Comparison of ENCODE assay signal across 15 cellular contexts in the genomic region with DNA sequence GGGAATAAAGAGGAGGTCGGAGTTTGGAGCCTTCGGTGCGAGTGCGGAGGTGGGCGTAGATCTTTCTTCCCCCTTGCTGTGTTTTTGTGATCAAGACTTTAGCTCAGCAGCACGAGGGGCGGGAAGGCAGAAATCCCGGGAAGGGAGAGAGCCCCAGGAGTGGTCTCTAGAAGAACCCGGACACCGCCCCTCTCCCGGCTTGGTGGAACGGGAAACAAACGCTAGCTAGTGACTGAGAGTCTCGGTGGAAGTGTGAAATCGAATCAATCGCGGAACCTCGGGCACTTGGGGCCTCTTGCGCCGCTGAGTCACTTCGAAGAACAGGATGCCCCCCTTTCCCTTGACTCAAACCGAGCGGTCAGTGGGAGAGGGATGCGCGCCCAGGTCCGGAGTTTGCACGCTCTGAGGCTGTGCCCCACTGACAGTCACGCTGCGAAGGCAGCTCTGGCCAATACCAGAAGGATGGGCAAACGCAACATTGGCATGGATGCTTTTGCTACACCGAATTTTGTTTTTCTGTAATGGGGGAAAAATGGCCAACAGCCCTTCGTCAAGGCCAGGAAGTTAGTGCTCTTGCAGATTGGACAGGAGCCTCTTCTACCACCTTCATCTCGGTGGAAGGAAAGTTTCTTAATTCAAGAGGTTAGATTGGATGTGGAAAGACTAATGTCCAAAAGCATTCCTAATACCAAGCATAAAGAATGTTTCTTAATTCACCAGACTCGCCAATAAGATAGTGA. TPM values are rescaled to one million over a fixed set of nuclear protein-coding genes. Genes with fewer than 3 reads are reported as not detected.
DNase-seq lines count a peak whose midpoint lies in the region; FAIRE-seq and TF ChIP-seq lines count a peak whose summit lies in the region.
"Had no signal": no experiment of that assay in that cellular context is flagged by ENCODE, and none has a peak within 500 bp of the region (broad histone marks: within the 10 kb centered on the region; RNA-seq: fewer than 3 reads in every experiment).

No MANE protein-coding gene starts in this region.

- peaks cover 8% of the 10 kb centered on the region for H3K4me1 ChIP-seq in NT2/D1 (ENCODE audit: insufficient read depth, insufficient read length)
- no peaks in the 10 kb centered on the region for H3K4me1 ChIP-seq in endothelial cell of umbilical vein (ENCODE audit: control insufficient read depth, extremely low read depth, insufficient read depth, low read length)

- H3K27ac ChIP-seq in endothelial cell of umbilical vein (ENCODE audit: insufficient read depth, low read depth, low read length) = no peak overlapping the region
- H3K27ac ChIP-seq: skin epidermis, upper lobe of right lung had no signal

- H3K9ac ChIP-seq in NT2/D1 (ENCODE audit: insufficient read length, low read depth) = peak overlapping the region; percentile 64
- no peak overlapping the region for H3K9ac ChIP-seq in endothelial cell of umbilical vein (replicated peaks; ENCODE audit: extremely low read depth, insufficient read depth, low read length)

- dilution Hi-C loops in endothelial cell of umbilical vein (cut with MboI; ENCODE audit: extremely low pct_ligation_motif_present, low sequenced_read_pairs) = no loop called here

- no peaks in the 10 kb centered on the region for H3K9me3 ChIP-seq in NT2/D1 (ENCODE audit: insufficient read depth, low read length)
- H3K9me3 ChIP-seq in endothelial cell of umbilical vein (replicated peaks; ENCODE audit: control insufficient read depth, insufficient read depth, low read length) = no peaks in the 10 kb centered on the region
- H3K9me3 ChIP-seq: upper lobe of right lung had no signal

- H4K20me1 ChIP-seq in endothelial cell of umbilical vein (replicated peaks; ENCODE audit: control insufficient read depth, extremely low read depth, insufficient read depth, low read length) = no peaks in the 10 kb centered on the region

- H3K79me2 ChIP-seq in endothelial cell of umbilical vein (ENCODE audit: control insufficient read depth, insufficient read depth, low read length) = no peaks in the 10 kb centered on the region

- intact Hi-C loops in endothelial cell of umbilical vein (cut with micrococcal nuclease) = loop anchor here (10.0 kb wide), 1 partner anchor 221 kb away; no protein-coding TSS in a partner anchor

- H3K9me1 ChIP-seq in endothelial cell of umbilical vein (replicated peaks; ENCODE audit: control insufficient read depth, extremely low read depth, insufficient read depth, low read length) = no peaks in the 10 kb centered on the region

- no peak for FAIRE-seq in endothelial cell of umbilical vein (lab: Jason Lieb, UNC)

- peak overlapping the region; percentile 22 for H3K4me3 ChIP-seq in NT2/D1 (ENCODE audit: insufficient read length, low read depth)
- no peak overlapping the region for H3K4me3 ChIP-seq in endothelial cell of umbilical vein (replicated peaks in 1 of 3; ENCODE audit: insufficient read depth in 1 of 3, low read depth in 1 of 3, low read length in 3 of 3)
- H3K4me3 ChIP-seq: skin epidermis, upper lobe of right lung had no signal

- POLR2A ChIA-PET in endothelial cell of umbilical vein (lab: Charles Lee) = no interaction called here

- H3K4me2 ChIP-seq in endothelial cell of umbilical vein (ENCODE audit: insufficient read depth, low read length) = no peak overlapping the region

- H3K36me3 ChIP-seq in NT2/D1 (ENCODE audit: insufficient read depth, insufficient read length, low read length) (no peaks in the 10 kb centered on the region), endothelial cell of umbilical vein (ENCODE audit: control insufficient read depth in 2 of 2, extremely low read depth in 1 of 2, insufficient read depth in 2 of 2, low read length in 2 of 2) (no peaks in the 10 kb centered on the region)
- H3K36me3 ChIP-seq: upper lobe of right lung had no signal

- no peak for TF ChIP-seq POLR2A in endothelial cell of umbilical vein (IDR thresholded peaks at IDR 0.05; ENCODE audit: low read depth, low read length)

- peak; percentile 67 for DNase-seq in activated CD8-positive, alpha-beta memory T cell treated with anti-CD3 and anti-CD28 coated beads for 24 hours
- DNase-seq in activated CD8-positive, alpha-beta memory T cell treated with anti-CD3 and anti-CD28 coated beads, Interleukin-2, amount 50 U/mL, for 4 hours = no peak
- DNase-seq in NT2/D1 (ENCODE audit: low read depth, low spot score) (no peak), endothelial cell of umbilical vein (ENCODE audit: low read depth, low spot score) (no peak), retina (peak; percentile 82), superior temporal gyrus (ENCODE audit: extremely low spot score) (no peak), NCI-H526 treated with DMSO at 0.1 percent for 48 hours (lab: John Stamatoyannopoulos, UW) (no peak), T1000 (lab: John Stamatoyannopoulos, UW) (no peak)
- DNase-seq: GDM1, hippocampal formation, upper lobe of right lung had no signal

- no TSS peak for BruUV-seq in endothelial cell of umbilical vein (replicated peaks; lab: Mats Ljungman, UMichigan)

- no peak for TF ChIP-seq CTCF in endothelial cell of umbilical vein (IDR thresholded peaks at IDR 0.05; ENCODE audit: extremely low read depth in 1 of 2, insufficient read depth in 1 of 2, low read depth in 1 of 2, low read length in 2 of 2)

- H3K27me3 ChIP-seq in NT2/D1 (ENCODE audit: insufficient read depth, insufficient read length) (peaks cover 99% of the 10 kb centered on the region), endothelial cell of umbilical vein (ENCODE audit: control insufficient read depth in 2 of 2, insufficient read depth in 2 of 2, low read length in 2 of 2) (peaks cover 77 to 99% of the 10 kb centered on the region in 2 experiments)

- no peak overlapping the region for H2AFZ ChIP-seq in endothelial cell of umbilical vein (ENCODE audit: low read depth, low read length)

- CTCF ChIA-PET in endothelial cell of umbilical vein (lab: Charles Lee) = no interaction called here

TF ChIP-seq in endothelial cell of umbilical vein, 7 proteins besides CTCF, POLR2A, EP300 and RAD21:
- TF ChIP-seq POLR2AphosphoS5 (IDR thresholded peaks at IDR 0.05; ENCODE audit: insufficient read depth, low read depth, low read length) = no peak
- TF ChIP-seq EZH2 (IDR thresholded peaks at IDR 0.05; ENCODE audit: borderline replicate concordance, low read depth, low read length, severe bottlenecking) = peak; percentile 83
- TF ChIP-seq, protein P1, sequence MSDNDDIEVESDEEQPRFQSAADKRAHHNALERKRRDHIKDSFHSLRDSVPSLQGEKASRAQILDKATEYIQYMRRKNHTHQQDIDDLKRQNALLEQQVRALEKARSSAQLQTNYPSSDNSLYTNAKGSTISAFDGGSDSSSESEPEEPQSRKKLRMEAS (IDR thresholded peaks at IDR 0.05; ENCODE audit: insufficient read depth, insufficient read length) = no peak
- no peak for TF ChIP-seq FOS (IDR thresholded peaks at IDR 0.05; ENCODE audit: borderline replicate concordance, insufficient read depth, low read length)

RNA-seq across cellular contexts. Expression of gene OLIG3, which starts 1.6 kb away (rescaled TPM):
- total RNA-seq in endothelial cell of umbilical vein = not detected in 2 replicates
- not detected in 2 replicates for polyA plus RNA-seq in endothelial cell of umbilical vein
- polyA plus RNA-seq in endothelial cell of umbilical vein (2011; cell fraction: cytosol; rRNA removed) = not detected in 2 replicates
- not detected in 2 replicates for polyA plus RNA-seq in endothelial cell of umbilical vein (2011; cell fraction: nucleus; rRNA removed)
- polyA plus RNA-seq in endothelial cell of umbilical vein (2012) = not detected in 2 replicates
- not detected in 2 replicates for polyA minus RNA-seq in endothelial cell of umbilical vein
- polyA minus RNA-seq in endothelial cell of umbilical vein (2011; cell fraction: cytosol; rRNA and poly(A)+ RNA removed) = not detected
- not detected in 2 replicates for polyA minus RNA-seq in endothelial cell of umbilical vein (2011; cell fraction: nucleus; rRNA and poly(A)+ RNA removed)
- total RNA-seq: M059J, mucosa of gallbladder, SK-MEL-5, upper lobe of right lung had no signal

Comparison
In these comparisons a context has a peak if more than half of its experiments do, and no peak if none do; other contexts are left out.
1. DNase-seq: peak in activated CD8-positive, alpha-beta memory T cell treated with anti-CD3 and anti-CD28 coated beads for 24 hours (single experiment) and retina (single experiment); none in activated CD8-positive, alpha-beta memory T cell treated with anti-CD3 and anti-CD28 coated beads, Interleukin-2, amount 50 U/mL, for 4 hours (single experiment), NT2/D1 (single experiment), endothelial cell of umbilical vein (single experiment), superior temporal gyrus (single experiment), NCI-H526 treated with DMSO at 0.1 percent for 48 hours (single experiment) and T1000 (single experiment).